Comparison of ENCODE assay signal across 1 cellular context in genomic region chr19:46787331-46788100, GRCh38.
TF ChIP-seq lines count a peak whose summit lies in the region.

No MANE protein-coding gene starts in this region.

TF ChIP-seq in HepG2, 621 proteins besides CTCF, POLR2A, EP300 and RAD21 (continued from another document and continues in another):
- TF ChIP-seq RNF219 (CRISPR knock-in tag; IDR thresholded peaks at IDR 0.05): no peak; the same call in 1 of the 2 replicates
- peak; percentile 47; the same call in 1 of the 2 replicates for TF ChIP-seq ZNF788 (CRISPR knock-in tag; IDR thresholded peaks at IDR 0.05; ENCODE audit: borderline replicate concordance)
- TF ChIP-seq ZBTB20 (CRISPR knock-in tag; IDR thresholded peaks at IDR 0.05; ENCODE audit: borderline replicate concordance, low read depth): no peak
- no peak for TF ChIP-seq MIER2 (CRISPR knock-in tag; IDR thresholded peaks at IDR 0.05)
- TF ChIP-seq CCAR2 (optimal IDR thresholded peaks at IDR 0.05; ENCODE audit: low read depth, low read length): no peak
- TF ChIP-seq ZNF674 (CRISPR knock-in tag; IDR thresholded peaks at IDR 0.05; ENCODE audit: low read depth): no peak
- no peak for TF ChIP-seq U2AF1 (optimal IDR thresholded peaks at IDR 0.05; ENCODE audit: low read depth, low read length)
- TF ChIP-seq ZFAT (CRISPR knock-in tag; conservative IDR thresholded peaks at IDR 0.05): no peak
- TF ChIP-seq ZFY (CRISPR knock-in tag; IDR thresholded peaks at IDR 0.05): no peak; the same call in 1 of the 2 replicates
- TF ChIP-seq ZNF276 (CRISPR knock-in tag; IDR thresholded peaks at IDR 0.05; ENCODE audit: low read depth): no peak
- peak; percentile 32 for TF ChIP-seq RBM39 (IDR thresholded peaks at IDR 0.05; ENCODE audit: low read depth, low read length, poor library complexity, severe bottlenecking)
- TF ChIP-seq LRRFIP1 (CRISPR knock-in tag; conservative IDR thresholded peaks at IDR 0.05): no peak
- TF ChIP-seq ZHX1 (CRISPR knock-in tag; IDR thresholded peaks at IDR 0.05; ENCODE audit: low read depth): no peak
- TF ChIP-seq PRDM4 (CRISPR knock-in tag; IDR thresholded peaks at IDR 0.05; ENCODE audit: borderline replicate concordance): no peak
- TF ChIP-seq ZSCAN5A (CRISPR knock-in tag; IDR thresholded peaks at IDR 0.05; ENCODE audit: borderline replicate concordance): no peak
- TF ChIP-seq TBP (CRISPR knock-in tag; IDR thresholded peaks at IDR 0.05): no peak
- no peak for TF ChIP-seq AFF4 (CRISPR knock-in tag; IDR thresholded peaks at IDR 0.05)
- no peak for TF ChIP-seq ZBTB7B (CRISPR knock-in tag; IDR thresholded peaks at IDR 0.05)
- no peak for TF ChIP-seq ZNF362 (CRISPR knock-in tag; IDR thresholded peaks at IDR 0.05; ENCODE audit: borderline replicate concordance)
- TF ChIP-seq DBP (CRISPR knock-in tag; IDR thresholded peaks at IDR 0.05; ENCODE audit: not compliant biosample characterization): peak; percentile 21
- no peak for TF ChIP-seq FOXK2 (IDR thresholded peaks at IDR 0.05)
- TF ChIP-seq ZNF205 (CRISPR knock-in tag; IDR thresholded peaks at IDR 0.05): no peak; the same call in 1 of the 2 replicates
- no peak for TF ChIP-seq MTA3 (CRISPR knock-in tag; IDR thresholded peaks at IDR 0.05)
- TF ChIP-seq SCMH1 (CRISPR knock-in tag; IDR thresholded peaks at IDR 0.05; ENCODE audit: borderline replicate concordance): no peak
- TF ChIP-seq ATF7-NPFF (CRISPR knock-in tag; IDR thresholded peaks at IDR 0.05; ENCODE audit: low read depth): peak; percentile 51; the same call in 1 of the 2 replicates
- no peak for TF ChIP-seq NRL (CRISPR knock-in tag; IDR thresholded peaks at IDR 0.05; ENCODE audit: borderline replicate concordance)
- TF ChIP-seq ZNF367 (CRISPR knock-in tag; IDR thresholded peaks at IDR 0.05; ENCODE audit: borderline replicate concordance): no peak; the same call in 1 of the 2 replicates
- TF ChIP-seq HMG20A (CRISPR knock-in tag; IDR thresholded peaks at IDR 0.05; ENCODE audit: borderline replicate concordance): no peak
- no peak for TF ChIP-seq BCL3 (CRISPR knock-in tag; IDR thresholded peaks at IDR 0.05)
- no peak for TF ChIP-seq SNAI1 (CRISPR knock-in tag; IDR thresholded peaks at IDR 0.05; ENCODE audit: borderline replicate concordance)
